Comparison of ENCODE assay signal across 17 cellular contexts in the genomic region with DNA sequence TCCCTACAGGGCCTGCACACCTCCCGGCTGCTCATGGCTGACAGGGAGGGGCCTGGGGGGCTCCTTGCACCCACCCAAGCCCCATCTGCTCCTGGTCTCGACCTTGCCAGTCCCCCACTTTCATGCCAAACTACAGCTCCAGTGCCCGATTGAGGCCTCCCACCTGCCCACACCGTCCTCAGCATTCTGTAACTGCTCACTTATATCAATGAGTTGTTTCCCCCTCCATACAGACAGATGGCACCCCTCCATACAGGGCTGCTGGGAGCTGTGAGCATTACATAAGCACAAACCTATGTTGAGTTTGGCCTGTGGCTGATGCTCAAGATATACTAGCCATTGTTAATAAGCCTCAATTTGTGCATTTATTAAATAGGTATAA.
"Had no signal": no experiment of that assay in that cellular context is flagged by ENCODE, and none has a peak within 500 bp of the region (broad histone marks: within the 10 kb centered on the region; RNA-seq: fewer than 3 reads in every experiment).

No MANE protein-coding gene starts in this region.

- H3K4me1 ChIP-seq: adrenal gland, colonic mucosa had no signal

- H3K27ac Mint-ChIP-seq: activated CD4-positive, alpha-beta T cell treated with anti-CD3 and anti-CD28 coated beads, Interleukin-2, amount 10 ng/mL, durations not matched to agents 24 days and 14 days; WTC11 had no signal

- H3K4me3 Mint-ChIP-seq: activated CD4-positive, alpha-beta T cell treated with anti-CD3 and anti-CD28 coated beads, Interleukin-2, amount 10 ng/mL, durations not matched to agents 24 days and 14 days; naive thymus-derived CD8-positive, alpha-beta T cell; stimulated activated naive CD8-positive, alpha-beta T cell treated with anti-CD3 and anti-CD28 coated beads, Interleukin-15, amount 100 ng/mL, for 72 hours; WTC11 had no signal

- H3K27ac ChIP-seq: adrenal gland, colonic mucosa, esophagus squamous epithelium, testis had no signal

- H3K36me3 Mint-ChIP-seq: naive thymus-derived CD8-positive, alpha-beta T cell; WTC11 had no signal

- H3K27me3 ChIP-seq: adrenal gland, colonic mucosa, testis had no signal

- H3K9me3 Mint-ChIP-seq: activated CD4-positive, alpha-beta T cell treated with anti-CD3 and anti-CD28 coated beads, Interleukin-2, amount 10 ng/mL, durations not matched to agents 24 days and 14 days; naive thymus-derived CD8-positive, alpha-beta T cell; stimulated activated naive CD8-positive, alpha-beta T cell treated with anti-CD3 and anti-CD28 coated beads, Interleukin-15, amount 100 ng/mL, for 72 hours; WTC11 had no signal

- ATAC-seq: left lobe of liver; mucosa of descending colon; naive thymus-derived CD8-positive, alpha-beta T cell; WTC11 had no signal

- H3K9me3 ChIP-seq: adrenal gland, colonic mucosa, esophagus squamous epithelium, mucosa of descending colon, testis had no signal

- H3K4me3 ChIP-seq: adrenal gland, colonic mucosa, esophagus squamous epithelium, mucosa of descending colon, testis had no signal

- H3K36me3 ChIP-seq: adrenal gland, colonic mucosa, esophagus squamous epithelium had no signal

- DNase-seq: activated CD4-positive, alpha-beta T cell treated with anti-CD3 and anti-CD28 coated beads, Interleukin-2, amount 10 ng/mL, durations not matched to agents 24 days and 14 days; activated naive CD4-positive, alpha-beta T cell treated with anti-CD3 and anti-CD28 coated beads, Interleukin-2, amount 50 U/mL, for 16 hours; activated T-cell treated with anti-CD3 and anti-CD28 coated beads for 4 hours; adrenal gland; caudate nucleus; colonic mucosa; esophagus squamous epithelium; foreskin fibroblast; head of caudate nucleus; mammary epithelial cell; mucosa of descending colon; naive thymus-derived CD8-positive, alpha-beta T cell; stimulated activated CD4-positive, alpha-beta T cell treated with anti-CD3 and anti-CD28 coated beads, Interleukin-4, amount 100 ng/mL, for 1 hour; stimulated activated naive CD8-positive, alpha-beta T cell treated with anti-CD3 and anti-CD28 coated beads, Interleukin-15, amount 100 ng/mL, for 72 hours; testis had no signal
